ENCODE assay signal across 29 cellular contexts in the genomic region with DNA sequence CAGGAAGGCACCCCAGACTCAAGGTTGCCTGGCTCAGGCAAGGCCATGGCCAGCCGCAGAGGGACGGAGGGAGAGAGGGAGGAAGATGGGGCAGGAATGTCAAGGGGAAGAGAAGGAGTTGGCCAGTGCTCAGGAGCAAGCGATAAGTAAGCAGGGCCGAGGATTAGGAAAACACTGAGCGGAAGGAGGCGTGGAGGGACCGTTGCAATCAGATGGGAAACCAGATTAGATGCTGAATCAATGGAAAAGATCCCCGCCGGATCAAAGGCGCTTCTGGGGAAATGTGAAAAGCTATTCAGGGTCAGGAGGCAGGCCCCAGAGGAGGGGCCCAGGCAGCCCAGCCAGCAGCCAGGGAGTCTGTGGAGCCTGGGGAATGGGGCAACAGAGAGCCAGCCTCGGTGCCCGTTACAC. TPM values are rescaled to one million over a fixed set of nuclear protein-coding genes. Genes with fewer than 3 reads are reported as not detected.
"Had no signal": no experiment of that assay in that cellular context is flagged by ENCODE, and none has a peak within 500 bp of the region (broad histone marks: within the 10 kb centered on the region; RNA-seq: fewer than 3 reads in every experiment).

No MANE protein-coding gene starts in this region.

- H3K9me3 ChIP-seq: body of pancreas, pancreas, psoas muscle, stomach had no signal

- H3K4me1 ChIP-seq: pancreas, psoas muscle had no signal

- H3K4me3 ChIP-seq: body of pancreas, cardiac muscle cell, pancreas, psoas muscle, stomach had no signal

- H3K27me3 ChIP-seq: body of pancreas, cardiac muscle cell, pancreas had no signal

- H3K27ac ChIP-seq: cardiac muscle cell, pancreas, psoas muscle, stomach, VCaP had no signal

- FAIRE-seq: pancreas, small intestine had no signal

- DNase-seq: activated CD4-positive, alpha-beta T cell treated with anti-CD3 and anti-CD28 coated beads, Interleukin-2, amount 10 ng/mL, durations not matched to agents 7 days and 5 days; activated CD4-positive, CD25-positive, alpha-beta regulatory T cell treated with anti-CD3 and anti-CD28 coated beads, Interleukin-2, amount 50 U/mL, for 72 hours; activated CD8-positive, alpha-beta memory T cell treated with anti-CD3 and anti-CD28 coated beads, Interleukin-2, amount 10 ng/mL, durations not matched to agents 7 days and 5 days; activated CD8-positive, alpha-beta T cell treated with anti-CD3 and anti-CD28 coated beads for 36 hours; activated gamma-delta T cell; activated naive CD4-positive, alpha-beta T cell treated with anti-CD3 and anti-CD28 coated beads, Interleukin-2, amount 50 U/mL, for 16 hours; activated naive CD8-positive, alpha-beta T cell treated with anti-CD3 and anti-CD28 coated beads, Interleukin-2, amount 50 U/mL, for 24 hours; activated T-cell treated with anti-CD3 and anti-CD28 coated beads for 4 hours; anterior cingulate cortex; effector memory CD4-positive, alpha-beta T cell; foreskin melanocyte; glutamatergic neuron; hippocampal formation; natural killer cell; pancreas; psoas muscle; small intestine; stimulated activated CD4-positive, alpha-beta T cell treated with anti-CD3 and anti-CD28 coated beads, Interleukin-15, amount 100 ng/mL, for 24 hours; stomach; trophoblast cell had no signal

- ATAC-seq: activated CD8-positive, alpha-beta memory T cell treated with anti-CD3 and anti-CD28 coated beads, Interleukin-2, amount 10 ng/mL, durations not matched to agents 7 days and 5 days; activated CD8-positive, alpha-beta T cell treated with anti-CD3 and anti-CD28 coated beads for 36 hours; activated naive CD8-positive, alpha-beta T cell treated with anti-CD3 and anti-CD28 coated beads, Interleukin-2, amount 50 U/mL, for 24 hours; body of pancreas; esophagus mucosa; natural killer cell; psoas muscle; sciatic nerve; SK-N-SH treated with all-trans-retinoic acid at 6 μM for 48 hours; stimulated activated memory B cell treated with anti-CD40 and anti-IgM and Interleukin-4, amounts not matched to agents 10 μg/mL and 1 μg/mL and 100 μg/mL, for 72 hours had no signal

- H3K36me3 ChIP-seq: cardiac muscle cell, pancreas, stomach had no signal

RNA-seq across cellular contexts. Expression of a gene that starts 26.6 kb away (rescaled TPM):
- total RNA-seq: activated CD4-positive, alpha-beta T cell treated with anti-CD3 and anti-CD28 coated beads, Interleukin-2, amount 10 ng/mL, durations not matched to agents 7 days and 5 days; activated CD8-positive, alpha-beta memory T cell treated with anti-CD3 and anti-CD28 coated beads, Interleukin-2, amount 10 ng/mL, durations not matched to agents 7 days and 5 days; activated CD8-positive, alpha-beta T cell treated with anti-CD3 and anti-CD28 coated beads for 36 hours; lung microvascular endothelial cell; temporal lobe had no signal
- polyA plus RNA-seq: cardiac muscle cell had no signal
